1 cellular context compared by ENCODE assay signal in the genomic region with DNA sequence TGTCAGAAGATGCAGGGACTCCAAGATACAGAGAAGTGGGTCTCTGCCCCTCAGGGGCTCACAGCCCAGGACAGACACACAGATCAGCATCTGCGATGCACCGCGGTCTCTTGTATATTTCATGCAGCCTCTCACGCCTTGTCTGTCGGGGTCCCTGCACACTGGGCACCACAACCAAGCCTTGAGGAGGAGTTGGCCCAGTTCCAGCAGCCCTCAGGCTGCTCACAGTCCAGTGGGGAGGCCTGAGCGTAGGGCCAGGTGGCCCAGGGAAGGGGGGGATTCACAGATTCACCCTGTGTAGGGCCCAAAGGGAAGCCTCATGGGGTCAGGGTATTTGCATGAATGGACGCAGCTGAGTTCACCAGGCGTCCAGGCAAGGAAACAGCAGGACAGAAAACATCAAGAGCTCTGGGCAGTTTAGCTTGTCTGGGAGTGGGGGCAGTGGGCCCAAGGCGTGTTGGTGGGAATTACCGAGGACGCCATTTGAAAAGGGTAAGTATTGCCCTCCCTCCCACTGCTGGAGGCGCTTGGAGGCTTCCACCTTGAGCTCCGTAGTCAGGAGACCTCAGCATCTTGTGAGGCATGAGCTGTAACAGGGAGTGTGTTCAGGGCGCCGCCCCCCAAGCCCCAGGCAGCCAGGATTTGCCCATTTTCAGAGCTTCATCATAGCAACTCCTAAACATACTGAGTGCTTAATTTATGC.
TF ChIP-seq lines count a peak whose summit lies in the region.

No MANE protein-coding gene starts in this region.

TF ChIP-seq in GM23338, 12 proteins besides CTCF, POLR2A, EP300 and RAD21 (continued from another document):
- TF ChIP-seq ETS1 (IDR thresholded peaks at IDR 0.05) (no peak), CREB1 (CRISPR knock-in tag; IDR thresholded peaks at IDR 0.05; ENCODE audit: low read depth) (no peak), STAT1 (IDR thresholded peaks at IDR 0.05; ENCODE audit: unreplicated experiment) (no peak), EZH2phosphoT487 (IDR thresholded peaks at IDR 0.05; ENCODE audit: unreplicated experiment) (no peak), EZH2 (IDR thresholded peaks at IDR 0.05; ENCODE audit: low read depth, unreplicated experiment) (no peak), POLR2AphosphoS5 (IDR thresholded peaks at IDR 0.05; ENCODE audit: low read depth) (no peak)
- TF ChIP-seq, protein P1, sequence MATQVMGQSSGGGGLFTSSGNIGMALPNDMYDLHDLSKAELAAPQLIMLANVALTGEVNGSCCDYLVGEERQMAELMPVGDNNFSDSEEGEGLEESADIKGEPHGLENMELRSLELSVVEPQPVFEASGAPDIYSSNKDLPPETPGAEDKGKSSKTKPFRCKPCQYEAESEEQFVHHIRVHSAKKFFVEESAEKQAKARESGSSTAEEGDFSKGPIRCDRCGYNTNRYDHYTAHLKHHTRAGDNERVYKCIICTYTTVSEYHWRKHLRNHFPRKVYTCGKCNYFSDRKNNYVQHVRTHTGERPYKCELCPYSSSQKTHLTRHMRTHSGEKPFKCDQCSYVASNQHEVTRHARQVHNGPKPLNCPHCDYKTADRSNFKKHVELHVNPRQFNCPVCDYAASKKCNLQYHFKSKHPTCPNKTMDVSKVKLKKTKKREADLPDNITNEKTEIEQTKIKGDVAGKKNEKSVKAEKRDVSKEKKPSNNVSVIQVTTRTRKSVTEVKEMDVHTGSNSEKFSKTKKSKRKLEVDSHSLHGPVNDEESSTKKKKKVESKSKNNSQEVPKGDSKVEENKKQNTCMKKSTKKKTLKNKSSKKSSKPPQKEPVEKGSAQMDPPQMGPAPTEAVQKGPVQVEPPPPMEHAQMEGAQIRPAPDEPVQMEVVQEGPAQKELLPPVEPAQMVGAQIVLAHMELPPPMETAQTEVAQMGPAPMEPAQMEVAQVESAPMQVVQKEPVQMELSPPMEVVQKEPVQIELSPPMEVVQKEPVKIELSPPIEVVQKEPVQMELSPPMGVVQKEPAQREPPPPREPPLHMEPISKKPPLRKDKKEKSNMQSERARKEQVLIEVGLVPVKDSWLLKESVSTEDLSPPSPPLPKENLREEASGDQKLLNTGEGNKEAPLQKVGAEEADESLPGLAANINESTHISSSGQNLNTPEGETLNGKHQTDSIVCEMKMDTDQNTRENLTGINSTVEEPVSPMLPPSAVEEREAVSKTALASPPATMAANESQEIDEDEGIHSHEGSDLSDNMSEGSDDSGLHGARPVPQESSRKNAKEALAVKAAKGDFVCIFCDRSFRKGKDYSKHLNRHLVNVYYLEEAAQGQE (IDR thresholded peaks at IDR 0.05; ENCODE audit: unreplicated experiment): no peak
